In the genomic region with DNA sequence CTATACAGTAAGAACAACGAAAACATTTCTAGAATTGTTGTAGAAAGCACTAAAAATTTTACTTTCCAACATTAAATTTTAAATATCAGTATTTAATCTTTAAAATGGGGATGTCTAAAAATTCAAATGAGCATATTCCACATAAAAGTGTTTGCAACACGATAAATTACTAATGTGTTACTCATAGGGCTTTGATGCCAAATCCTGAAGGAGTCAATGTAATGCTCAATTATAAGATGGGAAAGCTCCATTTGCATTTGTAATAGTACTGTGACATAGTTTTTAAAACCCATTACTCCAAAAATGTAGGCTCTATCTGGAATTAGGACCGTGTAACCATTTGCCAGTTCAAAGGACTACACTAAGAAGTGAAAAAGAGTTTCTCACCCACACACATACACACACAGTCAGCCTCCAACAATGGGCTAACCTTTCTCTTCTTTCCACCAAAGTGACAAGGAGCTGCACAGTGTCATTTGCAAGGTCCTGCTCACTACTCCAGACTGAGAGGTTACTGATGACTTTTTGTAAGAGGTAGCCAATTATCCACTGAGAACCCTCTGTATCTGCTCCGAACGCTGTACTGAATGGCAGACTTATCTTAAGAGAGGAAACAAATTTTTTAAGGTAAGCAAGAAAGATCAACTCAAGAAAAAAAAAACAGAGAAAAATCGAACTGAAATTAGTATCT, we compare ENCODE assay signal across 24 cellular contexts. TPM values are rescaled to one million over a fixed set of nuclear protein-coding genes. Genes with fewer than 3 reads are reported as not detected.
A peak's percentile ranks its signal among the peaks of the same experiment; 100 is the strongest.
DNase-seq lines count a peak whose midpoint lies in the region; ATAC-seq and TF ChIP-seq lines count a peak whose summit lies in the region.
"Had no signal": no experiment of that assay in that cellular context is flagged by ENCODE, and none has a peak within 500 bp of the region (broad histone marks: within the 10 kb centered on the region; RNA-seq: fewer than 3 reads in every experiment).

No MANE protein-coding gene starts in this region.

- peaks cover 42% of the 10 kb centered on the region for H3K4me1 Mint-ChIP-seq in stimulated activated naive CD8-positive, alpha-beta T cell treated with anti-CD3 and anti-CD28 coated beads, Interleukin-15, Interleukin-2, amounts not matched to agents 100 ng/mL and 50 ng/mL, for 24 hours (ENCODE audit: low read depth)
- peaks cover 32% of the 10 kb centered on the region for H3K4me1 Mint-ChIP-seq in stimulated activated naive CD8-positive, alpha-beta T cell treated with anti-CD3 and anti-CD28 coated beads, Interleukin-15, amount 100 ng/mL, for 72 hours
- H3K4me1 Mint-ChIP-seq in activated naive CD8-positive, alpha-beta T cell treated with anti-CD3 and anti-CD28 coated beads, Interleukin-2, amount 50 U/mL, for 24 hours, result peaks cover 28% of the 10 kb centered on the region
- peaks cover 21% of the 10 kb centered on the region for H3K4me1 Mint-ChIP-seq in activated T-helper 1 cell treated with anti-CD3 and anti-CD28 coated beads, Interleukin-12 subunit alpha, Interleukin-12 subunit beta, Interleukin-2, Interleukin-4 antibody, amounts not matched to agents 30 ng/mL and 10 ng/mL and 1 ng/mL, durations not matched to agents 14 hours and 24 hours and 36 hours (ENCODE audit: low read depth)

- H3K27me3 Mint-ChIP-seq in stimulated activated naive CD8-positive, alpha-beta T cell treated with anti-CD3 and anti-CD28 coated beads, Interleukin-15, Interleukin-2, amounts not matched to agents 100 ng/mL and 50 ng/mL, for 24 hours, result no peaks in the 10 kb centered on the region
- H3K27me3 Mint-ChIP-seq in stimulated activated naive CD8-positive, alpha-beta T cell treated with anti-CD3 and anti-CD28 coated beads, Interleukin-15, amount 100 ng/mL, for 72 hours, result no peaks in the 10 kb centered on the region
- H3K27me3 Mint-ChIP-seq in activated naive CD8-positive, alpha-beta T cell treated with anti-CD3 and anti-CD28 coated beads, Interleukin-2, amount 50 U/mL, for 24 hours, result no peaks in the 10 kb centered on the region
- no peaks in the 10 kb centered on the region for H3K27me3 Mint-ChIP-seq in activated T-helper 1 cell treated with anti-CD3 and anti-CD28 coated beads, Interleukin-12 subunit alpha, Interleukin-12 subunit beta, Interleukin-2, Interleukin-4 antibody, amounts not matched to agents 30 ng/mL and 10 ng/mL and 1 ng/mL, durations not matched to agents 14 hours and 24 hours and 36 hours (ENCODE audit: insufficient read depth)
- H3K27me3 Mint-ChIP-seq: activated B cell treated with CpG ODN at 0.5 μM for 24 hours; activated CD4-positive, alpha-beta memory T cell treated with anti-CD3 and anti-CD28 coated beads for 36 hours had no signal

- H3K36me3 ChIP-seq in uterus, result no peaks in the 10 kb centered on the region

- H3K27ac ChIP-seq in uterus, result no peak overlapping the region
- H3K27ac ChIP-seq: C4-2B, esophagus squamous epithelium, heart left ventricle, upper lobe of left lung had no signal

- no peaks in the 10 kb centered on the region for H3K27me3 ChIP-seq in uterus
- H3K27me3 ChIP-seq: esophagus squamous epithelium, heart left ventricle, upper lobe of left lung had no signal

- no peak overlapping the region for H3K4me3 Mint-ChIP-seq in stimulated activated naive CD8-positive, alpha-beta T cell treated with anti-CD3 and anti-CD28 coated beads, Interleukin-15, Interleukin-2, amounts not matched to agents 100 ng/mL and 50 ng/mL, for 24 hours
- H3K4me3 Mint-ChIP-seq in stimulated activated naive CD8-positive, alpha-beta T cell treated with anti-CD3 and anti-CD28 coated beads, Interleukin-15, amount 100 ng/mL, for 72 hours, result no peak overlapping the region
- no peak overlapping the region for H3K4me3 Mint-ChIP-seq in activated naive CD8-positive, alpha-beta T cell treated with anti-CD3 and anti-CD28 coated beads, Interleukin-2, amount 50 U/mL, for 24 hours
- no peak overlapping the region for H3K4me3 Mint-ChIP-seq in activated T-helper 1 cell treated with anti-CD3 and anti-CD28 coated beads, Interleukin-12 subunit alpha, Interleukin-12 subunit beta, Interleukin-2, Interleukin-4 antibody, amounts not matched to agents 30 ng/mL and 10 ng/mL and 1 ng/mL, durations not matched to agents 14 hours and 24 hours and 36 hours
- H3K4me3 Mint-ChIP-seq: activated B cell treated with CpG ODN at 0.5 μM for 24 hours; activated CD4-positive, alpha-beta memory T cell treated with anti-CD3 and anti-CD28 coated beads for 36 hours; natural killer cell had no signal

- H3K27ac Mint-ChIP-seq in stimulated activated naive CD8-positive, alpha-beta T cell treated with anti-CD3 and anti-CD28 coated beads, Interleukin-15, Interleukin-2, amounts not matched to agents 100 ng/mL and 50 ng/mL, for 24 hours, result peak overlapping the region; percentile 72
- H3K27ac Mint-ChIP-seq in stimulated activated naive CD8-positive, alpha-beta T cell treated with anti-CD3 and anti-CD28 coated beads, Interleukin-15, amount 100 ng/mL, for 72 hours, result no peak overlapping the region
- no peak overlapping the region for H3K27ac Mint-ChIP-seq in activated naive CD8-positive, alpha-beta T cell treated with anti-CD3 and anti-CD28 coated beads, Interleukin-2, amount 50 U/mL, for 24 hours
- no peak overlapping the region for H3K27ac Mint-ChIP-seq in activated T-helper 1 cell treated with anti-CD3 and anti-CD28 coated beads, Interleukin-12 subunit alpha, Interleukin-12 subunit beta, Interleukin-2, Interleukin-4 antibody, amounts not matched to agents 30 ng/mL and 10 ng/mL and 1 ng/mL, durations not matched to agents 14 hours and 24 hours and 36 hours
- H3K27ac Mint-ChIP-seq: activated B cell treated with CpG ODN at 0.5 μM for 24 hours; activated CD4-positive, alpha-beta memory T cell treated with anti-CD3 and anti-CD28 coated beads for 36 hours had no signal

- H3K4me3 ChIP-seq in uterus, result no peak overlapping the region
- H3K4me3 ChIP-seq: esophagus squamous epithelium, heart left ventricle, upper lobe of left lung had no signal

- no peaks in the 10 kb centered on the region for H3K9me3 Mint-ChIP-seq in stimulated activated naive CD8-positive, alpha-beta T cell treated with anti-CD3 and anti-CD28 coated beads, Interleukin-15, Interleukin-2, amounts not matched to agents 100 ng/mL and 50 ng/mL, for 24 hours
- H3K9me3 Mint-ChIP-seq in stimulated activated naive CD8-positive, alpha-beta T cell treated with anti-CD3 and anti-CD28 coated beads, Interleukin-15, amount 100 ng/mL, for 72 hours, result no peaks in the 10 kb centered on the region
- no peaks in the 10 kb centered on the region for H3K9me3 Mint-ChIP-seq in activated naive CD8-positive, alpha-beta T cell treated with anti-CD3 and anti-CD28 coated beads, Interleukin-2, amount 50 U/mL, for 24 hours
- H3K9me3 Mint-ChIP-seq in activated T-helper 1 cell treated with anti-CD3 and anti-CD28 coated beads, Interleukin-12 subunit alpha, Interleukin-12 subunit beta, Interleukin-2, Interleukin-4 antibody, amounts not matched to agents 30 ng/mL and 10 ng/mL and 1 ng/mL, durations not matched to agents 14 hours and 24 hours and 36 hours, result no peaks in the 10 kb centered on the region
- H3K9me3 Mint-ChIP-seq: activated B cell treated with CpG ODN at 0.5 μM for 24 hours; activated CD4-positive, alpha-beta memory T cell treated with anti-CD3 and anti-CD28 coated beads for 36 hours; natural killer cell had no signal

- H3K4me1 ChIP-seq in uterus, result no peaks in the 10 kb centered on the region

- intact Hi-C loops in activated T-helper 1 cell treated with anti-CD3 and anti-CD28 coated beads, Interleukin-12 subunit alpha, Interleukin-12 subunit beta, Interleukin-2, Interleukin-4 antibody, amounts not matched to agents 30 ng/mL and 10 ng/mL and 1 ng/mL, durations not matched to agents 14 hours and 24 hours and 36 hours (cut with micrococcal nuclease), result no loop called here
- intact Hi-C loops in uterus (cut with DNase I; ENCODE audit: low total_unique reads), result no loop called here

- no peak for DNase-seq in stimulated activated naive CD8-positive, alpha-beta T cell treated with anti-CD3 and anti-CD28 coated beads, Interleukin-15, amount 100 ng/mL, for 72 hours
- no peak for DNase-seq in activated naive CD8-positive, alpha-beta T cell treated with anti-CD3 and anti-CD28 coated beads, Interleukin-2, amount 50 U/mL, for 24 hours
- DNase-seq in fibroblast of peridontal ligament (ENCODE audit: extremely low read depth), result peak; percentile 25
- no peak for DNase-seq in activated T-helper 1 cell treated with anti-CD3 and anti-CD28 coated beads, Interleukin-12 subunit alpha, Interleukin-12 subunit beta, Interleukin-2, Interleukin-4 antibody, amounts not matched to agents 30 ng/mL and 10 ng/mL and 1 ng/mL, durations not matched to agents 14 hours and 24 hours and 36 hours (ENCODE audit: low spot score)
- no peak for DNase-seq in NCI-H2107 treated with DMSO at 0.1 percent for 48 hours (lab: John Stamatoyannopoulos, UW; ENCODE audit: unreplicated experiment)
- no peak for DNase-seq in uterus
- DNase-seq: ACHN; activated B cell treated with CpG ODN at 0.5 μM for 24 hours; activated CD4-positive, alpha-beta memory T cell treated with anti-CD3 and anti-CD28 coated beads for 36 hours; activated naive CD4-positive, alpha-beta T cell; amygdala; effector memory CD4-positive, alpha-beta T cell; esophagus squamous epithelium; heart left ventricle; MM.1S; natural killer cell; NCI-H146; NCI-H2171; NCI-H524; right cardiac atrium; upper lobe of left lung had no signal

- TF ChIP-seq POLR2A in uterus (IDR thresholded peaks at IDR 0.05), result no peak

- TF ChIP-seq CTCF in uterus (IDR thresholded peaks at IDR 0.05), result no peak

- H3K36me3 Mint-ChIP-seq in stimulated activated naive CD8-positive, alpha-beta T cell treated with anti-CD3 and anti-CD28 coated beads, Interleukin-15, Interleukin-2, amounts not matched to agents 100 ng/mL and 50 ng/mL, for 24 hours (ENCODE audit: low read depth), result peaks cover 65% of the 10 kb centered on the region
- peaks cover 52% of the 10 kb centered on the region for H3K36me3 Mint-ChIP-seq in activated naive CD8-positive, alpha-beta T cell treated with anti-CD3 and anti-CD28 coated beads, Interleukin-2, amount 50 U/mL, for 24 hours (ENCODE audit: low read depth)
- peaks cover 41% of the 10 kb centered on the region for H3K36me3 Mint-ChIP-seq in activated T-helper 1 cell treated with anti-CD3 and anti-CD28 coated beads, Interleukin-12 subunit alpha, Interleukin-12 subunit beta, Interleukin-2, Interleukin-4 antibody, amounts not matched to agents 30 ng/mL and 10 ng/mL and 1 ng/mL, durations not matched to agents 14 hours and 24 hours and 36 hours (ENCODE audit: low read depth)
- H3K36me3 Mint-ChIP-seq: natural killer cell had no signal

- H3K9me3 ChIP-seq in uterus, result no peaks in the 10 kb centered on the region
- H3K9me3 ChIP-seq: esophagus squamous epithelium, heart left ventricle, upper lobe of left lung had no signal

- ATAC-seq in stimulated activated naive CD8-positive, alpha-beta T cell treated with anti-CD3 and anti-CD28 coated beads, Interleukin-15, amount 100 ng/mL, for 72 hours, result no peak
- peak; percentile 38 for ATAC-seq in activated naive CD8-positive, alpha-beta T cell treated with anti-CD3 and anti-CD28 coated beads, Interleukin-2, amount 50 U/mL, for 24 hours
- no peak for ATAC-seq in HG02678 (IDR thresholded peaks at IDR 0.05; ENCODE audit: unreplicated experiment)
- ATAC-seq: natural killer cell, right cardiac atrium had no signal

RNA-seq across cellular contexts. Expression of a gene that starts 26.1 kb away (rescaled TPM):
- 8.7 and 12.9 TPM in 2 replicates for total RNA-seq in activated T-helper 1 cell treated with anti-CD3 and anti-CD28 coated beads, Interleukin-12 subunit alpha, Interleukin-12 subunit beta, Interleukin-2, Interleukin-4 antibody, amounts not matched to agents 30 ng/mL and 10 ng/mL and 1 ng/mL, durations not matched to agents 14 hours and 24 hours and 36 hours
- 10 to 100 TPM in 3 of 4 donors, 1 to 10 TPM in 1; 5.0 to 28.5 (median 21.7) TPM for total RNA-seq in uterus
